16 cellular contexts compared by ENCODE assay signal in the genomic region with DNA sequence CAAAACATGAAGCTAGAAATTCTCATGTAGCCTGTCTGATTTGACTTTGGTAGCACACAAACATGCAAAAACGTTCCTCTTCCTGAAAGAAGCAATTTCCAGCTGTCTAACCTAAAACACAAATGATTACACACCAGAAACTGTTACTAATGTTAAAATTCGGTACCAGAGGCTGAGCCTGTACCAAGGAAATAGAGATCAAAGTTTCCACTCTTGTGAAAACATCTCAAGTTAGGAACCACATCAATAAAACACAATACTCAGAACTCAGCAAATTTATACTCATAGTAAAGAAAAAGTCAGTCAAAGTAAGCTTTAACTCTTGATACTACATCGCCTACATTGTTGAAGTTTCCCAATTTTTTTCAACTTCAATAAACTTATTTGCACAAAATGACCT.
DNase-seq lines count a peak whose midpoint lies in the region; ATAC-seq and TF ChIP-seq lines count a peak whose summit lies in the region.
"Had no signal": no experiment of that assay in that cellular context is flagged by ENCODE, and none has a peak within 500 bp of the region (broad histone marks: within the 10 kb centered on the region; RNA-seq: fewer than 3 reads in every experiment).

No MANE protein-coding gene starts in this region.

- H3K36me3 ChIP-seq in DND-41 (ENCODE audit: insufficient read depth, low read length) (no peaks in the 10 kb centered on the region; the same call in 1 of the 2 replicates), osteoblast (ENCODE audit: insufficient read depth, low read length) (peaks cover 5% of the 10 kb centered on the region), upper lobe of left lung (peaks cover 0 to 4% (median 0%) of the 10 kb centered on the region in 4 donors)
- H3K36me3 ChIP-seq: transverse colon had no signal

- no peak overlapping the region for H3K4me3 Mint-ChIP-seq in activated CD4-positive, alpha-beta memory T cell treated with anti-CD3 and anti-CD28 coated beads, Interleukin-2, amount 10 ng/mL, durations not matched to agents 7 days and 5 days
- no peak overlapping the region for H3K4me3 Mint-ChIP-seq in mesothelial cell of epicardium

- CTCF ChIA-PET in activated CD4-positive, alpha-beta memory T cell treated with anti-CD3 and anti-CD28 coated beads, Interleukin-2, amount 10 ng/mL, durations not matched to agents 7 days and 5 days (lab: Charles Lee), result no interaction called here

- no peak overlapping the region for H3K4me3 ChIP-seq in DND-41 (ENCODE audit: low read depth in 1 of 2, low read length in 2 of 2)
- no peak overlapping the region for H3K4me3 ChIP-seq in osteoblast (ENCODE audit: insufficient read depth, low read length)
- no peak overlapping the region for H3K4me3 ChIP-seq in upper lobe of left lung
- H3K4me3 ChIP-seq: skin epidermis, transverse colon had no signal

- no peak for TF ChIP-seq EP300 in upper lobe of left lung (IDR thresholded peaks at IDR 0.05)

- POLR2A ChIA-PET in activated CD4-positive, alpha-beta memory T cell treated with anti-CD3 and anti-CD28 coated beads, Interleukin-2, amount 10 ng/mL, durations not matched to agents 7 days and 5 days (lab: Charles Lee), result interaction anchor here (1.2 kb wide), 1 partner anchor 16 kb away, joined by 3 read pairs; no protein-coding TSS in a partner anchor

- H3K79me2 ChIP-seq in DND-41 (ENCODE audit: insufficient read depth, low read length), result 0 out of 2 replicates have a peak, but pooled peaks cover 6% of the 10 kb centered on the region
- peaks cover 58% of the 10 kb centered on the region for H3K79me2 ChIP-seq in osteoblast (ENCODE audit: insufficient read depth, low read length)

- 42 to 44% methylated on average over 3 of the region's 3 CpGs for WGBS in upper lobe of left lung, 2 donors

- peak; percentile 97 for ATAC-seq in DND-41 (ENCODE audit: insufficient read depth, low read depth)
- ATAC-seq in upper lobe of left lung (ENCODE audit: low FRiP score in 2 of 2), result no peak
- ATAC-seq in HG03175 (IDR thresholded peaks at IDR 0.05; ENCODE audit: unreplicated experiment), result no peak

- H3K9ac ChIP-seq in DND-41 (ENCODE audit: low read depth, low read length), result 0 out of 2 replicates have a peak overlapping the region, but pooled peaks have one; percentile 11

- H3K4me1 Mint-ChIP-seq in activated CD4-positive, alpha-beta memory T cell treated with anti-CD3 and anti-CD28 coated beads, Interleukin-2, amount 10 ng/mL, durations not matched to agents 7 days and 5 days, result peaks cover 14% of the 10 kb centered on the region
- no peaks in the 10 kb centered on the region for H3K4me1 Mint-ChIP-seq in mesothelial cell of epicardium

- H3K9me3 ChIP-seq in DND-41 (ENCODE audit: insufficient read depth, low read length, severe bottlenecking) (peaks cover 3% of the 10 kb centered on the region), osteoblast (ENCODE audit: low read depth, low read length) (no peaks in the 10 kb centered on the region), upper lobe of left lung (no peaks in the 10 kb centered on the region)
- H3K9me3 ChIP-seq: transverse colon had no signal

- H3K4me1 ChIP-seq in DND-41 (ENCODE audit: insufficient read depth, low read length), result peaks cover 31% of the 10 kb centered on the region
- H3K4me1 ChIP-seq in osteoblast (ENCODE audit: insufficient read depth, low read length), result no peaks in the 10 kb centered on the region
- peaks cover 5 to 15% (median 9%) of the 10 kb centered on the region in 4 donors for H3K4me1 ChIP-seq in upper lobe of left lung

- peaks cover 7% of the 10 kb centered on the region for H3K9me3 Mint-ChIP-seq in activated CD4-positive, alpha-beta memory T cell treated with anti-CD3 and anti-CD28 coated beads, Interleukin-2, amount 10 ng/mL, durations not matched to agents 7 days and 5 days
- H3K9me3 Mint-ChIP-seq in mesothelial cell of epicardium, result peaks cover 3% of the 10 kb centered on the region

- H4K20me1 ChIP-seq in DND-41 (ENCODE audit: insufficient read depth, low read length) (no peaks in the 10 kb centered on the region; the same call in 1 of the 2 replicates), osteoblast (ENCODE audit: insufficient read depth, low read length) (peaks cover 10% of the 10 kb centered on the region)

- H3K27me3 ChIP-seq in DND-41 (ENCODE audit: insufficient read depth, low read length, poor library complexity), result no peaks in the 10 kb centered on the region
- H3K27me3 ChIP-seq in osteoblast (ENCODE audit: insufficient read depth, low read length), result no peaks in the 10 kb centered on the region
- no peaks in the 10 kb centered on the region for H3K27me3 ChIP-seq in upper lobe of left lung
- H3K27me3 ChIP-seq: transverse colon had no signal

- TF ChIP-seq CTCF in DND-41 (IDR thresholded peaks at IDR 0.05; ENCODE audit: borderline replicate concordance, extremely low read depth, low read length, poor library complexity, severe bottlenecking) (no peak), mesothelial cell of epicardium (IDR thresholded peaks at IDR 0.05; ENCODE audit: unreplicated experiment) (no peak), osteoblast (IDR thresholded peaks at IDR 0.05; ENCODE audit: extremely low read depth, low read depth, low read length) (no peak), upper lobe of left lung (IDR thresholded peaks at IDR 0.05) (no peak)

- H3K27ac Mint-ChIP-seq in activated CD4-positive, alpha-beta memory T cell treated with anti-CD3 and anti-CD28 coated beads, Interleukin-2, amount 10 ng/mL, durations not matched to agents 7 days and 5 days, result peak overlapping the region; percentile 51
- peak overlapping the region; percentile 16 for H3K27ac Mint-ChIP-seq in mesothelial cell of epicardium

- no peaks in the 10 kb centered on the region for H3K27me3 Mint-ChIP-seq in activated CD4-positive, alpha-beta memory T cell treated with anti-CD3 and anti-CD28 coated beads, Interleukin-2, amount 10 ng/mL, durations not matched to agents 7 days and 5 days
- no peaks in the 10 kb centered on the region for H3K27me3 Mint-ChIP-seq in mesothelial cell of epicardium (ENCODE audit: low read depth)

- no peak for TF ChIP-seq POLR2A in upper lobe of left lung (IDR thresholded peaks at IDR 0.05)

- H3K36me3 Mint-ChIP-seq in activated CD4-positive, alpha-beta memory T cell treated with anti-CD3 and anti-CD28 coated beads, Interleukin-2, amount 10 ng/mL, durations not matched to agents 7 days and 5 days (ENCODE audit: low read depth), result peaks cover 12% of the 10 kb centered on the region
- peaks cover 8% of the 10 kb centered on the region for H3K36me3 Mint-ChIP-seq in mesothelial cell of epicardium

- peak overlapping the region; percentile 52 for H3K4me2 ChIP-seq in DND-41 (ENCODE audit: insufficient read depth, low read length)
- H3K4me2 ChIP-seq in osteoblast (ENCODE audit: insufficient read depth, low read length), result no peak overlapping the region

- H3K27ac ChIP-seq in DND-41 (ENCODE audit: low read length), result peak overlapping the region; percentile 52
- H3K27ac ChIP-seq in osteoblast (ENCODE audit: low read depth, low read length), result no peak overlapping the region
- peak overlapping the region in 1 of 4 donors; percentile 1 for H3K27ac ChIP-seq in upper lobe of left lung
- H3K27ac ChIP-seq: transverse colon had no signal

- DNase-seq in CD1c-positive myeloid dendritic cell (ENCODE audit: extremely low spot score), result peak; percentile 25
- peak; percentile 19 for DNase-seq in DND-41
- no peak for DNase-seq in activated CD4-positive, alpha-beta memory T cell treated with anti-CD3 and anti-CD28 coated beads, Interleukin-2, amount 10 ng/mL, durations not matched to agents 7 days and 5 days
- no peak for DNase-seq in mesothelial cell of epicardium (ENCODE audit: low spot score in 2 of 2, unreplicated experiment in 2 of 2)
- no peak for DNase-seq in osteoblast (ENCODE audit: insufficient read length, low spot score, missing footprints)
- no peak for DNase-seq in upper lobe of left lung
- no peak for DNase-seq in Kasumi-1 (lab: John Stamatoyannopoulos, UW)
- DNase-seq: activated CD8-positive, alpha-beta memory T cell treated with anti-CD3 and anti-CD28 coated beads, Interleukin-2, amount 50 U/mL, for 4 hours; foreskin melanocyte; NCI-H1092; NCI-H2107; NCI-H748 treated with DMSO at 0.1 percent for 48 hours; posterior cingulate gyrus; transverse colon had no signal

- H2AFZ ChIP-seq in DND-41 (ENCODE audit: low read depth, low read length), result no peak overlapping the region
- H2AFZ ChIP-seq in osteoblast (ENCODE audit: low read length), result no peak overlapping the region

Comparison
In these comparisons a context has a peak if more than half of its experiments do, and no peak if none do; other contexts are left out.
1. DNase-seq: peak in CD1c-positive myeloid dendritic cell (single experiment) and DND-41 (single experiment); none in activated CD4-positive, alpha-beta memory T cell treated with anti-CD3 and anti-CD28 coated beads, Interleukin-2, amount 10 ng/mL, durations not matched to agents 7 days and 5 days (single experiment), mesothelial cell of epicardium (0 of 2), osteoblast (single experiment), upper lobe of left lung (0 of 2) and Kasumi-1 (0 of 2).